ENCODE assay signal across 17 cellular contexts in genomic region chr20:16474342-16474741, GRCh38.
DNase-seq lines count a peak whose midpoint lies in the region; ATAC-seq, FAIRE-seq and TF ChIP-seq lines count a peak whose summit lies in the region.
"Had no signal": no experiment of that assay in that cellular context is flagged by ENCODE, and none has a peak within 500 bp of the region (broad histone marks: within the 10 kb centered on the region; RNA-seq: fewer than 3 reads in every experiment).

No MANE protein-coding gene starts in this region.

- H3K23ac ChIP-seq in mesenchymal stem cell (ENCODE audit: low read length in 2 of 2): no peak overlapping the region

- no peak overlapping the region for H3K18ac ChIP-seq in mesenchymal stem cell (ENCODE audit: low read depth in 1 of 2, low read length in 2 of 2)

- CTCF ChIA-PET in HepG2 (lab: Yijun Ruan, JAX; ENCODE audit: low intra/inter-chr PET ratio, low total read pairs): interaction anchor here (0.9 to 2.8 kb wide), 2 partner anchors 19 to 765 kb away, joined by 3 to 41 read pairs; no protein-coding TSS in a partner anchor

- intact Hi-C loops in HepG2 (cut with micrococcal nuclease; ENCODE audit: unreplicated experiment) (loop anchor here (10.0 kb wide), 2 partner anchors 640 to 1490 kb away; no protein-coding TSS in a partner anchor), right lobe of liver (cut with DNase I) (no loop called here), sciatic nerve (cut with DNase I) (no loop called here), left colon (cut with DNase I, micrococcal nuclease) (no loop called here)

- H3K9ac ChIP-seq in HepG2 (ENCODE audit: insufficient read depth, low read depth, low read length) (no peak overlapping the region), mesenchymal stem cell (ENCODE audit: low read length) (no peak overlapping the region)

- H3K36me3 ChIP-seq in HepG2 (replicated peaks in 1 of 2; ENCODE audit: control insufficient read depth in 1 of 2, insufficient read depth in 2 of 2, low read length in 2 of 2) (no peaks in the 10 kb centered on the region), right lobe of liver (no peaks in the 10 kb centered on the region), mesenchymal stem cell (ENCODE audit: control insufficient read depth in 1 of 2, insufficient read depth in 2 of 2, low read depth in 1 of 2, low read length in 2 of 2) (peaks cover 0 to 3% of the 10 kb centered on the region in 2 experiments)
- H3K36me3 ChIP-seq: MG63 had no signal

- TF ChIP-seq EP300 in HepG2 (IDR thresholded peaks at IDR 0.05; ENCODE audit: low read depth in 2 of 2, low read length in 2 of 2) (no peak), HepG2 (CRISPR knock-in tag; IDR thresholded peaks at IDR 0.05; ENCODE audit: borderline replicate concordance) (no peak)

- H3K27ac ChIP-seq in HepG2 (ENCODE audit: extremely low read length, insufficient read depth, low read length): peak overlapping the region; percentile 71
- H3K27ac ChIP-seq in right lobe of liver: no peak overlapping the region
- no peak overlapping the region for H3K27ac ChIP-seq in mesenchymal stem cell (ENCODE audit: low read length, poor library complexity, severe bottlenecking)

- DNase-seq in HepG2 (ENCODE audit: low spot score): no peak
- no peak for DNase-seq in right lobe of liver
- DNase-seq in mesenchymal stem cell: no peak
- no peak for DNase-seq in sciatic nerve (ENCODE audit: low spot score)
- DNase-seq in DMS 273 treated with DMSO at 0.1 percent for 48 hours (lab: John Stamatoyannopoulos, UW): no peak
- no peak for DNase-seq in left colon
- no peak for DNase-seq in HPDE6-E6E7 (ENCODE audit: extremely low spot score)
- DNase-seq: KBM-7, MG63, NCI-H1105 treated with DMSO at 0.1 percent for 48 hours, NCI-H146, NCI-H2029, NCI-H446 treated with DMSO at 0.1 percent for 48 hours, NCI-H526 treated with DMSO at 0.1 percent for 48 hours, RPMI8226, SHP77 had no signal

- H2BK15ac ChIP-seq in mesenchymal stem cell (ENCODE audit: low read depth, poor library complexity, severe bottlenecking): no peak overlapping the region

- no peak overlapping the region for H3K14ac ChIP-seq in mesenchymal stem cell (ENCODE audit: low read length in 2 of 2)

- H4K91ac ChIP-seq in mesenchymal stem cell (ENCODE audit: low read length): no peak overlapping the region

- POLR2A ChIA-PET in HepG2 (lab: Yijun Ruan, JAX): no interaction called here

- no peak overlapping the region for H2BK120ac ChIP-seq in mesenchymal stem cell (ENCODE audit: low read depth, low read length)

- TF ChIP-seq POLR2A in HepG2 (IDR thresholded peaks at IDR 0.05; ENCODE audit: insufficient read depth in 1 of 2, low read depth in 2 of 2, low read length in 2 of 2): no peak
- TF ChIP-seq POLR2A in right lobe of liver (IDR thresholded peaks at IDR 0.05): no peak

- no TSS peak for BruUV-seq in HepG2 (replicated peaks; lab: Mats Ljungman, UMichigan)

- H4K20me1 ChIP-seq in HepG2 (ENCODE audit: insufficient read depth, low read length): peaks cover 5% of the 10 kb centered on the region; the same call in 1 of the 2 replicates

- ATAC-seq in HepG2: no peak
- no peak for ATAC-seq in right lobe of liver
- peak; percentile 21 for ATAC-seq in sciatic nerve
- ATAC-seq in left colon: no peak

- no peak overlapping the region for H2BK5ac ChIP-seq in mesenchymal stem cell (ENCODE audit: low read depth, low read length, poor library complexity, severe bottlenecking)

- no peak overlapping the region for H2BK12ac ChIP-seq in mesenchymal stem cell (ENCODE audit: low read length in 2 of 2)

- no peak overlapping the region for H3K4ac ChIP-seq in mesenchymal stem cell (ENCODE audit: low read depth in 1 of 2, low read length in 2 of 2)

- in situ Hi-C loops in HepG2 (cut with HindIII; ENCODE audit: extremely low pct_ligation_motif_present, low pct_unique_long_range_greater_than_20kb): loop anchor here (10.0 kb wide), 2 partner anchors 230 to 760 kb away; no protein-coding TSS in a partner anchor

- H3K27me3 ChIP-seq in HepG2 (ENCODE audit: control insufficient read depth in 1 of 2, insufficient read depth in 2 of 2, low read length in 2 of 2) (no peaks in the 10 kb centered on the region), right lobe of liver (no peaks in the 10 kb centered on the region), mesenchymal stem cell (ENCODE audit: control insufficient read depth in 1 of 2, insufficient read depth in 1 of 2, low read length in 2 of 2) (no peaks in the 10 kb centered on the region)
- H3K27me3 ChIP-seq: MG63 had no signal

- no peak overlapping the region for H3K4me2 ChIP-seq in HepG2 (ENCODE audit: low read depth, low read length)
- H3K4me2 ChIP-seq in mesenchymal stem cell (ENCODE audit: low read length, poor library complexity, severe bottlenecking): no peak overlapping the region

- no peaks in the 10 kb centered on the region for H3K9me3 ChIP-seq in HepG2 (ENCODE audit: low read length)
- no peaks in the 10 kb centered on the region for H3K9me3 ChIP-seq in right lobe of liver
- no peaks in the 10 kb centered on the region for H3K9me3 ChIP-seq in mesenchymal stem cell (ENCODE audit: control insufficient read depth, low read length)
- H3K9me3 ChIP-seq: MG63 had no signal

- no peak for FAIRE-seq in HepG2 (lab: Jason Lieb, UNC)
- FAIRE-seq: H54 had no signal

- H3K4me1 ChIP-seq in HepG2 (ENCODE audit: insufficient read depth, low read length) (peaks cover 49% of the 10 kb centered on the region), right lobe of liver (peaks cover 0 to 10% (median 4%) of the 10 kb centered on the region in 4 donors), mesenchymal stem cell (ENCODE audit: control insufficient read depth, insufficient read depth, low read depth, low read length) (peaks cover 2% of the 10 kb centered on the region)

- H2AFZ ChIP-seq in HepG2 (ENCODE audit: low read length) (no peak overlapping the region), mesenchymal stem cell (ENCODE audit: low read depth, low read length) (no peak overlapping the region)

- no peak overlapping the region for H4K8ac ChIP-seq in mesenchymal stem cell (ENCODE audit: low read length)

- 99% methylated on average over 2 of the region's 2 CpGs for WGBS in HepG2 (ENCODE audit: low lambda C conversion rate)
- WGBS in right lobe of liver (ENCODE audit: insufficient coverage, low coverage, low lambda C conversion rate, missing lambda C conversion rate): 95% methylated on average over 2 of the region's 2 CpGs
- 100% methylated on average over 1 of the region's 2 CpGs for WGBS in mesenchymal stem cell

- peak overlapping the region; percentile 71 for H2AK5ac ChIP-seq in mesenchymal stem cell (ENCODE audit: low read length, severe bottlenecking)

- TF ChIP-seq CTCF in HepG2 (CRISPR knock-in tag; IDR thresholded peaks at IDR 0.05) (no peak), right lobe of liver (IDR thresholded peaks at IDR 0.05) (no peak)

- H3K79me2 ChIP-seq in HepG2 (ENCODE audit: insufficient read depth, low read length): no peaks in the 10 kb centered on the region

- no peaks in the 10 kb centered on the region for H3K79me1 ChIP-seq in mesenchymal stem cell (replicated peaks; ENCODE audit: low read length, poor library complexity, severe bottlenecking)

- no peak overlapping the region for H3K4me3 ChIP-seq in HepG2 (replicated peaks in 1 of 3; ENCODE audit: insufficient read depth in 1 of 3, low read depth in 2 of 3, low read length in 3 of 3)
- H3K4me3 ChIP-seq in right lobe of liver: no peak overlapping the region
- no peak overlapping the region for H3K4me3 ChIP-seq in mesenchymal stem cell (ENCODE audit: insufficient read depth in 1 of 2, low read depth in 1 of 2, low read length in 2 of 2)
- H3K4me3 ChIP-seq: MG63 had no signal

- no peak for TF ChIP-seq RAD21 in HepG2 (CRISPR knock-in tag; IDR thresholded peaks at IDR 0.05)

TF ChIP-seq in HepG2, 621 proteins besides CTCF, POLR2A, EP300 and RAD21 (continues in another document):
- TF ChIP-seq, protein P1, sequence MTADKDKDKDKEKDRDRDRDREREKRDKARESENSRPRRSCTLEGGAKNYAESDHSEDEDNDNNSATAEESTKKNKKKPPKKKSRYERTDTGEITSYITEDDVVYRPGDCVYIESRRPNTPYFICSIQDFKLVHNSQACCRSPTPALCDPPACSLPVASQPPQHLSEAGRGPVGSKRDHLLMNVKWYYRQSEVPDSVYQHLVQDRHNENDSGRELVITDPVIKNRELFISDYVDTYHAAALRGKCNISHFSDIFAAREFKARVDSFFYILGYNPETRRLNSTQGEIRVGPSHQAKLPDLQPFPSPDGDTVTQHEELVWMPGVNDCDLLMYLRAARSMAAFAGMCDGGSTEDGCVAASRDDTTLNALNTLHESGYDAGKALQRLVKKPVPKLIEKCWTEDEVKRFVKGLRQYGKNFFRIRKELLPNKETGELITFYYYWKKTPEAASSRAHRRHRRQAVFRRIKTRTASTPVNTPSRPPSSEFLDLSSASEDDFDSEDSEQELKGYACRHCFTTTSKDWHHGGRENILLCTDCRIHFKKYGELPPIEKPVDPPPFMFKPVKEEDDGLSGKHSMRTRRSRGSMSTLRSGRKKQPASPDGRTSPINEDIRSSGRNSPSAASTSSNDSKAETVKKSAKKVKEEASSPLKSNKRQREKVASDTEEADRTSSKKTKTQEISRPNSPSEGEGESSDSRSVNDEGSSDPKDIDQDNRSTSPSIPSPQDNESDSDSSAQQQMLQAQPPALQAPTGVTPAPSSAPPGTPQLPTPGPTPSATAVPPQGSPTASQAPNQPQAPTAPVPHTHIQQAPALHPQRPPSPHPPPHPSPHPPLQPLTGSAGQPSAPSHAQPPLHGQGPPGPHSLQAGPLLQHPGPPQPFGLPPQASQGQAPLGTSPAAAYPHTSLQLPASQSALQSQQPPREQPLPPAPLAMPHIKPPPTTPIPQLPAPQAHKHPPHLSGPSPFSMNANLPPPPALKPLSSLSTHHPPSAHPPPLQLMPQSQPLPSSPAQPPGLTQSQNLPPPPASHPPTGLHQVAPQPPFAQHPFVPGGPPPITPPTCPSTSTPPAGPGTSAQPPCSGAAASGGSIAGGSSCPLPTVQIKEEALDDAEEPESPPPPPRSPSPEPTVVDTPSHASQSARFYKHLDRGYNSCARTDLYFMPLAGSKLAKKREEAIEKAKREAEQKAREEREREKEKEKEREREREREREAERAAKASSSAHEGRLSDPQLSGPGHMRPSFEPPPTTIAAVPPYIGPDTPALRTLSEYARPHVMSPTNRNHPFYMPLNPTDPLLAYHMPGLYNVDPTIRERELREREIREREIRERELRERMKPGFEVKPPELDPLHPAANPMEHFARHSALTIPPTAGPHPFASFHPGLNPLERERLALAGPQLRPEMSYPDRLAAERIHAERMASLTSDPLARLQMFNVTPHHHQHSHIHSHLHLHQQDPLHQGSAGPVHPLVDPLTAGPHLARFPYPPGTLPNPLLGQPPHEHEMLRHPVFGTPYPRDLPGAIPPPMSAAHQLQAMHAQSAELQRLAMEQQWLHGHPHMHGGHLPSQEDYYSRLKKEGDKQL (CRISPR knock-in tag; IDR thresholded peaks at IDR 0.05; ENCODE audit: low read depth): no peak
